In genomic region chr1:86913896-86914634, GRCh38 we compare ENCODE assay signal across 8 cellular contexts. TPM values are rescaled to one million over a fixed set of nuclear protein-coding genes. Genes with fewer than 3 reads are reported as not detected.
DNase-seq lines count a peak whose midpoint lies in the region; ATAC-seq and TF ChIP-seq lines count a peak whose summit lies in the region.

Gene SELENOF, minus strand, starts transcription at chr1:86914126. Its CDS starts 15 bp downstream, at chr1:86914111.

- in situ Hi-C loops in GM13977 (cut with MboI; ENCODE audit: low pct_unique_long_range_greater_than_20kb, low sequenced_read_pairs, unreplicated experiment), result no loop called here

- intact Hi-C loops in heart left ventricle (cut with DNase I), result loop anchor here in 7 of 10 donors (1.0 to 10.0 kb wide), 5 partner anchors 49 to 421 kb away; partner anchors contain the start of gene SH3GLB1 (in 7 of the 7)

- H3K27me3 ChIP-seq in heart left ventricle, result no peaks in the 10 kb centered on the region

- CTCF ChIA-PET in T-cell (lab: Charles Lee), result interaction anchor here (0.6 to 4.6 kb wide), 16 partner anchors 10 to 1977 kb away, joined by 3 to 43 read pairs (median 3); partner anchors contain the start of gene SH3GLB1 (in 1 of the 2)

- H3K4me1 ChIP-seq in heart left ventricle, result peaks cover 3 to 38% (median 26%) of the 10 kb centered on the region in 12 donors

- H3K27ac ChIP-seq in heart left ventricle, result peak within 1 kb of the TSS; percentile 88 to 98 (median 96)

- peak within 1 kb of the TSS; percentile 60 to 95 (median 86) for H3K4me3 ChIP-seq in heart left ventricle

- peaks cover 0 to 11% (median 3%) of the 10 kb centered on the region in 9 donors for H3K36me3 ChIP-seq in heart left ventricle

- WGBS in heart left ventricle, 4 donors, result 0 to 1% (median 1%) methylated on average over 40 to 47 of the region's 47 CpGs

- peak; percentile 30 to 70 for TF ChIP-seq POLR2A in heart left ventricle (IDR thresholded peaks at IDR 0.05)

- TF ChIP-seq CTCF in GM13977 (IDR thresholded peaks at IDR 0.05; ENCODE audit: extremely low read depth, insufficient read depth, missing control alignments) (no peak), heart left ventricle (IDR thresholded peaks at IDR 0.05) (no peak), type B pancreatic cell (conservative IDR thresholded peaks at IDR 0.05) (no peak)

- H3K4me1 Mint-ChIP-seq in T-cell, result peaks cover 5 to 54% (median 52%) of the 10 kb centered on the region in 3 donors
- H3K4me1 Mint-ChIP-seq in type B pancreatic cell (ENCODE audit: unreplicated experiment), result peaks cover 31% of the 10 kb centered on the region

- H3K27me3 Mint-ChIP-seq in T-cell (no peaks in the 10 kb centered on the region), type B pancreatic cell (no peaks in the 10 kb centered on the region)

- POLR2A ChIA-PET in T-cell (lab: Charles Lee), result interaction anchor here in 1 of 2 donors (0.5 to 4.1 kb wide), 16 partner anchors 10 to 1769 kb away, joined by 3 to 35 read pairs (median 4); partner anchors contain the start of genes ODF2L and PKN2

- H3K27ac Mint-ChIP-seq in T-cell (no peak within 1 kb of the TSS), type B pancreatic cell (no peak within 1 kb of the TSS)

- no peaks in the 10 kb centered on the region for H3K9me3 ChIP-seq in heart left ventricle

- ATAC-seq in HG02870 (IDR thresholded peaks at IDR 0.05; ENCODE audit: unreplicated experiment) (peak; percentile 79), T-cell (replicated peaks in 1 of 4) (peak; percentile 88 to 90 (median 90)), heart left ventricle (peak; percentile 96 to 99 (median 98))

- H3K36me3 Mint-ChIP-seq in T-cell, result peaks cover 20% of the 10 kb centered on the region
- H3K36me3 Mint-ChIP-seq in type B pancreatic cell, result peaks cover 20% of the 10 kb centered on the region

- DNase-seq in GM13977 (ENCODE audit: low spot score), result peak; percentile 95
- DNase-seq in NCI-H146 (lab: John Stamatoyannopoulos, UW), result peak; percentile 100
- DNase-seq in T-cell, result peak; percentile 97 to 100 (median 99)
- DNase-seq in amniotic epithelial cell (ENCODE audit: low read depth), result peak; percentile 100
- DNase-seq in heart left ventricle, result peak; percentile 99 to 100 (median 99)
- DNase-seq in pons (ENCODE audit: low spot score), result peak; percentile 100
- peak; percentile 98 for DNase-seq in type B pancreatic cell (ENCODE audit: extremely low spot score, unreplicated experiment)

- H3K9me3 Mint-ChIP-seq in T-cell (no peaks in the 10 kb centered on the region), type B pancreatic cell (no peaks in the 10 kb centered on the region)

- H3K4me3 Mint-ChIP-seq in T-cell (no peak within 1 kb of the TSS), type B pancreatic cell (no peak within 1 kb of the TSS)

RNA-seq across cellular contexts. Expression of gene SELENOF, which starts in this region (rescaled TPM):
- total RNA-seq in T-cell (100 to 1,000 TPM; 141 to 165 (median 145) TPM), heart left ventricle (100 to 1,000 TPM in 2 of 9 donors, 10 to 100 TPM in 7; 46.8 to 125 (median 76.1) TPM), type B pancreatic cell (ENCODE audit: low replicate concordance) (147 and 148 TPM in 2 replicates)
- 100 to 1,000 TPM in 1 of 2 donors, 10 to 100 TPM in 1; 53.2 to 101 TPM for polyA plus RNA-seq in heart left ventricle

Comparison
In these comparisons a context has a peak if more than half of its experiments do, and no peak if none do; other contexts are left out.
1. Peak in every context shown above with its lines: DNase-seq, ATAC-seq, H3K4me3 ChIP-seq and H3K27ac ChIP-seq.